In the genomic region with DNA sequence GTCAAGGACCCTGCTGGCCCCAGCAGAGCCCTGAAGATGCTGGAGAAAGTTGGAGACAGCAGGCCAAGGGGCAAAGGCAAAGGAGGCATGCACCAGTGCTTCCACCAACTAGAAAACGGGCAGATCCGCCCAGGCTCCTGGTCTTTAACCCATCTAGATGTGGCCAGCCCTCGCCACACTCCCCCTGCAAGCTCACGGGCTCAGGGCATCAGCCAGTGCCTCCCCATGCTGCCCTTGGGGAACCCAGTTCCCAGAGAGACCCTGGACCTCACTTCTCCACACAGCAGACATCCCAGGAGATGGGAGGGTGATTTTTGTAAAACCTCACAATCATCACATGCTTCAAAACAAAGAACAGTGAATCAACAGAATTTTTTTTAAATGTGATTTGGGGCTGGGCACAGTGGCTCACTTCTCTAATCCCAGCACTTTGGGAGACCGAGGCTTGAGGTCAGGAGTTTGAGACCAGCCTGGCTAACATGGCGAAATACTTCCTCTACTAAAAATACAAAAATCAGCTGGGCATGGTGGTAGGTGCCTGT, we compare ENCODE assay signal across 20 cellular contexts. TPM values are rescaled to one million over a fixed set of nuclear protein-coding genes. Genes with fewer than 3 reads are reported as not detected.
DNase-seq lines count a peak whose midpoint lies in the region; ATAC-seq and TF ChIP-seq lines count a peak whose summit lies in the region.
"Had no signal": no experiment of that assay in that cellular context is flagged by ENCODE, and none has a peak within 500 bp of the region (broad histone marks: within the 10 kb centered on the region; RNA-seq: fewer than 3 reads in every experiment).

No MANE protein-coding gene starts in this region.

- H3K4me2 ChIP-seq in trophoblast cell (ENCODE audit: low read length): no peak overlapping the region

- ATAC-seq in left cardiac atrium (no peak), GM18907 (IDR thresholded peaks at IDR 0.05; ENCODE audit: unreplicated experiment) (no peak)
- ATAC-seq: CD8-positive, alpha-beta T cell had no signal

- H3K36me3 ChIP-seq in right atrium auricular region: no peaks in the 10 kb centered on the region
- H3K36me3 ChIP-seq in trophoblast cell (ENCODE audit: control insufficient read depth in 1 of 2, insufficient read depth in 2 of 2, low read length in 2 of 2): peaks cover 2 to 5% of the 10 kb centered on the region in 2 experiments
- H3K36me3 ChIP-seq: gastroesophageal sphincter, left lung had no signal

- no peaks in the 10 kb centered on the region for H3K27me3 Mint-ChIP-seq in activated CD4-positive, alpha-beta T cell treated with anti-CD3 and anti-CD28 coated beads, Interleukin-2, amount 10 ng/mL, durations not matched to agents 24 days and 14 days

- H3K4me3 Mint-ChIP-seq in activated CD4-positive, alpha-beta T cell treated with anti-CD3 and anti-CD28 coated beads, Interleukin-2, amount 10 ng/mL, durations not matched to agents 24 days and 14 days: no peak overlapping the region
- H3K4me3 Mint-ChIP-seq: activated naive CD4-positive, alpha-beta T cell treated with anti-CD3 and anti-CD28 coated beads for 36 hours; CD8-positive, alpha-beta T cell had no signal

- WGBS in trophoblast cell (ENCODE audit: extremely low coverage, insufficient coverage, insufficient read length): no CpG with 5 or more reads among the region's 6 CpGs

- H3K4me1 ChIP-seq in right atrium auricular region (peaks cover 0 to 83% of the 10 kb centered on the region in 2 donors), trophoblast cell (ENCODE audit: control insufficient read depth in 1 of 2, insufficient read depth in 2 of 2, low read length in 2 of 2) (peaks cover 4 to 6% of the 10 kb centered on the region in 2 experiments)
- H3K4me1 ChIP-seq: parathyroid adenoma had no signal

- H3K4ac ChIP-seq in trophoblast cell (ENCODE audit: low read depth, low read length): peak overlapping the region; percentile 27

- H2AK5ac ChIP-seq in trophoblast cell (ENCODE audit: low read length): no peak overlapping the region

- H3K4me1 Mint-ChIP-seq in activated CD4-positive, alpha-beta T cell treated with anti-CD3 and anti-CD28 coated beads, Interleukin-2, amount 10 ng/mL, durations not matched to agents 24 days and 14 days: peaks cover 2% of the 10 kb centered on the region

- H3K36me3 Mint-ChIP-seq in activated CD4-positive, alpha-beta T cell treated with anti-CD3 and anti-CD28 coated beads, Interleukin-2, amount 10 ng/mL, durations not matched to agents 24 days and 14 days (ENCODE audit: low read depth): no peaks in the 10 kb centered on the region
- H3K36me3 Mint-ChIP-seq: CD8-positive, alpha-beta T cell had no signal

- intact Hi-C loops in left cardiac atrium (cut with DNase I): no loop called here
- intact Hi-C loops in activated CD4-positive, alpha-beta T cell treated with anti-CD3 and anti-CD28 coated beads, Interleukin-2, amount 10 ng/mL, durations not matched to agents 24 days and 14 days (cut with micrococcal nuclease): no loop called here

- no peak overlapping the region for H3K9ac ChIP-seq in trophoblast cell (ENCODE audit: low read length)
- H3K9ac ChIP-seq: parathyroid adenoma had no signal

- H2BK120ac ChIP-seq in trophoblast cell (ENCODE audit: insufficient read depth, low read length, poor library complexity): no peak overlapping the region

- H3K18ac ChIP-seq in trophoblast cell (ENCODE audit: low read length): no peak overlapping the region

- DNase-seq in right atrium auricular region (ENCODE audit: low spot score) (no peak), left cardiac atrium (no peak), trophoblast cell (no peak), mucosa of gallbladder (ENCODE audit: low spot score) (no peak), NCI-H1436 (lab: John Stamatoyannopoulos, UW) (no peak)
- DNase-seq in activated CD4-positive, alpha-beta T cell treated with anti-CD3 and anti-CD28 coated beads, Interleukin-2, amount 10 ng/mL, durations not matched to agents 24 days and 14 days: no peak
- DNase-seq: activated CD4-positive, alpha-beta T cell treated with anti-CD3 and anti-CD28 coated beads, Interleukin-2, amount 50 U/mL, for 48 hours; activated naive CD4-positive, alpha-beta T cell treated with anti-CD3 and anti-CD28 coated beads for 36 hours; CD8-positive, alpha-beta T cell; Karpas-422; left lung; NCI-H1417 treated with DMSO at 0.1 percent for 48 hours; NCI-H2171; NCI-H526 treated with DMSO at 0.1 percent for 48 hours; OCI-M1; testis had no signal

- H3K23ac ChIP-seq in trophoblast cell (ENCODE audit: low read length): no peak overlapping the region

- no peak overlapping the region for H2BK5ac ChIP-seq in trophoblast cell (ENCODE audit: low read depth, low read length, poor library complexity)

- no peak overlapping the region for H2AFZ ChIP-seq in trophoblast cell (ENCODE audit: insufficient read depth, low read length, poor library complexity)
- H2AFZ ChIP-seq: parathyroid adenoma had no signal

- no peak for TF ChIP-seq CTCF in right atrium auricular region (IDR thresholded peaks at IDR 0.05)

- H3K79me2 ChIP-seq in trophoblast cell (ENCODE audit: control insufficient read depth, insufficient read depth, low read length, poor library complexity): peaks cover 43% of the 10 kb centered on the region

- no peaks in the 10 kb centered on the region for H3K9me3 ChIP-seq in right atrium auricular region
- H3K9me3 ChIP-seq in trophoblast cell (ENCODE audit: insufficient read depth, low read depth, low read length): no peaks in the 10 kb centered on the region
- H3K9me3 ChIP-seq: gastroesophageal sphincter, left lung, testis had no signal

- no peak overlapping the region for H2BK12ac ChIP-seq in trophoblast cell (ENCODE audit: low read length)

- no peak overlapping the region for H4K12ac ChIP-seq in trophoblast cell (ENCODE audit: low read depth, low read length)

- H3K27ac ChIP-seq in right atrium auricular region: peak overlapping the region; percentile 39 to 59
- H3K27ac ChIP-seq in cingulate gyrus (ENCODE audit: low read depth, low read length): peak overlapping the region; percentile 48
- H3K27ac ChIP-seq in trophoblast cell (ENCODE audit: low read depth, low read length): no peak overlapping the region
- H3K27ac ChIP-seq: parathyroid adenoma, testis had no signal

- no peak overlapping the region for H3K27ac Mint-ChIP-seq in activated CD4-positive, alpha-beta T cell treated with anti-CD3 and anti-CD28 coated beads, Interleukin-2, amount 10 ng/mL, durations not matched to agents 24 days and 14 days
- H3K27ac Mint-ChIP-seq: activated naive CD4-positive, alpha-beta T cell treated with anti-CD3 and anti-CD28 coated beads for 36 hours; CD8-positive, alpha-beta T cell had no signal

- no peak overlapping the region for H3K14ac ChIP-seq in trophoblast cell (ENCODE audit: low read length)

- no peaks in the 10 kb centered on the region for H3K79me1 ChIP-seq in trophoblast cell (ENCODE audit: low read length)

- H4K91ac ChIP-seq in trophoblast cell (ENCODE audit: low read depth, low read length): no peak overlapping the region

- no peaks in the 10 kb centered on the region for H3K9me3 Mint-ChIP-seq in activated CD4-positive, alpha-beta T cell treated with anti-CD3 and anti-CD28 coated beads, Interleukin-2, amount 10 ng/mL, durations not matched to agents 24 days and 14 days
- H3K9me3 Mint-ChIP-seq: activated naive CD4-positive, alpha-beta T cell treated with anti-CD3 and anti-CD28 coated beads for 36 hours; CD8-positive, alpha-beta T cell had no signal

- H4K8ac ChIP-seq in trophoblast cell (ENCODE audit: low read depth, low read length): no peak overlapping the region

- H3K4me3 ChIP-seq in right atrium auricular region (no peak overlapping the region), trophoblast cell (ENCODE audit: low read depth, low read length) (no peak overlapping the region)
- H3K4me3 ChIP-seq: gastroesophageal sphincter, left lung, testis had no signal

- H3K27me3 ChIP-seq in right atrium auricular region (no peaks in the 10 kb centered on the region), trophoblast cell (ENCODE audit: insufficient read depth, low read length) (no peaks in the 10 kb centered on the region)
- H3K27me3 ChIP-seq: gastroesophageal sphincter, left lung, testis had no signal

RNA-seq across cellular contexts. Expression of gene CYFIP1, which starts 24.6 kb away (rescaled TPM):
- total RNA-seq in right atrium auricular region (10 to 100 TPM; 21.1 to 32.7 TPM), left cardiac atrium (10 to 100 TPM; 44.9 to 49.4 TPM), mucosa of gallbladder (127 TPM)
- 58.6 and 59.7 TPM in 2 replicates for polyA plus RNA-seq in trophoblast cell (2013)
- 56.7 and 60.8 TPM in 2 replicates for total RNA-seq in activated CD4-positive, alpha-beta T cell treated with anti-CD3 and anti-CD28 coated beads, Interleukin-2, amount 10 ng/mL, durations not matched to agents 24 days and 14 days
